Comparison of ENCODE assay signal across 27 cellular contexts in the genomic region with DNA sequence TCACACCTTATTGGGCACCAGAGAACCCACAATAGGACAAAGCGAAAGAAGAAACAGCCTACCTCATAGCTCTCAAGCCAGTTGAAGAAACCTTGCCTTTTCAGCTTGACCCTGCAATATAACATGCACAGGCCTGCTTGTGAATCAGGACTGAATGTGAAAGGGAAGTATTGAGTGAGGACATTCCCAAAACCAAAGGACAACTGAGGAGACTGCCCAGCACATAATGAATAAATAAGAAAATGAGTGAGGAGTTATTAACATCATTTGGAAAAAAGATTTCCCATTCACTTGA. TPM values are rescaled to one million over a fixed set of nuclear protein-coding genes. Genes with fewer than 3 reads are reported as not detected.
DNase-seq lines count a peak whose midpoint lies in the region; ATAC-seq, FAIRE-seq and TF ChIP-seq lines count a peak whose summit lies in the region.
"Had no signal": no experiment of that assay in that cellular context is flagged by ENCODE, and none has a peak within 500 bp of the region (broad histone marks: within the 10 kb centered on the region; RNA-seq: fewer than 3 reads in every experiment).

No MANE protein-coding gene starts in this region.

- no peaks in the 10 kb centered on the region for H3K4me1 ChIP-seq in BLaER1
- H3K4me1 ChIP-seq in K562 (replicated peaks in 1 of 2; ENCODE audit: control insufficient read depth in 2 of 2, insufficient read depth in 2 of 2, low read length in 2 of 2) = peaks cover 0 to 10% of the 10 kb centered on the region in 2 experiments; a peak in 1 of 5 replicates
- no peaks in the 10 kb centered on the region for H3K4me1 ChIP-seq in naive thymus-derived CD4-positive, alpha-beta T cell (ENCODE audit: control insufficient read depth in 2 of 2, insufficient read depth in 2 of 2, low read length in 2 of 2)
- H3K4me1 ChIP-seq: SJCRH30 had no signal

- H3K27ac ChIP-seq in BLaER1 (no peak overlapping the region), K562 (ENCODE audit: extremely low read depth, low read depth, low read length) (no peak overlapping the region)
- no peak overlapping the region for H3K27ac ChIP-seq in naive thymus-derived CD4-positive, alpha-beta T cell (ENCODE audit: low read depth, low read length)
- H3K27ac ChIP-seq: C4-2B, GM23248, SJCRH30 had no signal

- H3K9me3 Mint-ChIP-seq in Calu3 (ENCODE audit: low read depth, unreplicated experiment) = peaks cover 42% of the 10 kb centered on the region
- peaks cover 7 to 99% (median 83%) of the 10 kb centered on the region in 11 donors for H3K9me3 Mint-ChIP-seq in naive thymus-derived CD4-positive, alpha-beta T cell
- H3K9me3 Mint-ChIP-seq in activated CD8-positive, alpha-beta T cell treated with anti-CD3 and anti-CD28 coated beads for 36 hours = peaks cover 79% of the 10 kb centered on the region

- TF ChIP-seq POLR2A in K562 (conservative IDR thresholded peaks at IDR 0.05) = no peak

- H3K36me3 ChIP-seq in BLaER1 (peaks cover 74% of the 10 kb centered on the region), K562 (ENCODE audit: control insufficient read depth, insufficient read depth, low read length) (peaks cover 57% of the 10 kb centered on the region)
- peaks cover 36 to 52% (median 38%) of the 10 kb centered on the region in 3 experiments for H3K36me3 ChIP-seq in naive thymus-derived CD4-positive, alpha-beta T cell (ENCODE audit: control insufficient read depth in 2 of 3, insufficient read depth in 3 of 3, low read length in 3 of 3)

- CTCF ChIA-PET in Calu3 (lab: Charles Lee) (no interaction called here), K562 (lab: Yijun Ruan, JAX; ENCODE audit: low intra/inter-chr PET ratio) (no interaction called here)
- CTCF ChIA-PET in naive thymus-derived CD4-positive, alpha-beta T cell (lab: Charles Lee) = no interaction called here
- CTCF ChIA-PET in activated CD8-positive, alpha-beta T cell treated with anti-CD3 and anti-CD28 coated beads for 36 hours (lab: Charles Lee) = interaction anchor here (1.6 kb wide), 1 partner anchor 8 kb away, joined by 4 read pairs; no protein-coding TSS in a partner anchor

- DNase-seq in Calu3 (no peak), K562 (ENCODE audit: extremely low read depth in 1 of 4, low spot score in 3 of 4) (no peak), COLO668 (lab: John Stamatoyannopoulos, UW; ENCODE audit: unreplicated experiment) (no peak)
- no peak for DNase-seq in naive thymus-derived CD4-positive, alpha-beta T cell
- DNase-seq in activated effector memory CD4-positive, alpha-beta T cell treated with Interleukin-2 at 50 U/mL for 16 hours = no peak
- DNase-seq in activated CD8-positive, alpha-beta T cell treated with anti-CD3 and anti-CD28 coated beads for 36 hours = no peak
- DNase-seq: AML-193; DMS53; H7; Kasumi-1; NCI-H1105; NCI-H2029; NCI-H446; NCI-H524 treated with DMSO at 0.1 percent for 48 hours; NCI-H774; NK-92 treated with Interleukin-12 subunit alpha and Interleukin-12 subunit beta, amount 100 ng/mL, for 24 hours; PC-3; SJCRH30 had no signal

- H3K9me3 ChIP-seq in BLaER1 (peaks cover 100% of the 10 kb centered on the region), K562 (replicated peaks; ENCODE audit: control insufficient read depth, insufficient read depth, low read depth, low read length) (peaks cover 30% of the 10 kb centered on the region)
- H3K9me3 ChIP-seq in naive thymus-derived CD4-positive, alpha-beta T cell (ENCODE audit: control insufficient read depth in 2 of 3, low read length in 3 of 3) = peaks cover 36 to 100% (median 62%) of the 10 kb centered on the region in 3 experiments

- H3K4me3 Mint-ChIP-seq in Calu3 (ENCODE audit: low read depth, unreplicated experiment) = no peak overlapping the region
- H3K4me3 Mint-ChIP-seq in naive thymus-derived CD4-positive, alpha-beta T cell = no peak overlapping the region
- H3K4me3 Mint-ChIP-seq in activated CD8-positive, alpha-beta T cell treated with anti-CD3 and anti-CD28 coated beads for 36 hours = no peak overlapping the region

- intact Hi-C loops in Calu3 (cut with micrococcal nuclease; ENCODE audit: unreplicated experiment) (no loop called here), K562 (cut with micrococcal nuclease) (no loop called here)
- intact Hi-C loops in naive thymus-derived CD4-positive, alpha-beta T cell (cut with micrococcal nuclease) = no loop called here
- intact Hi-C loops in activated CD8-positive, alpha-beta T cell treated with anti-CD3 and anti-CD28 coated beads for 36 hours (cut with micrococcal nuclease) = no loop called here

- in situ Hi-C loops in K562 (cut with MboI) = no loop called here

- TSS peak; percentile 47 for BruUV-seq in Calu3 (replicated peaks; lab: Mats Ljungman, UMichigan)
- no TSS peak for BruUV-seq in K562 (replicated peaks; lab: Mats Ljungman, UMichigan)

- no peaks in the 10 kb centered on the region for H3K9me1 ChIP-seq in K562 (ENCODE audit: control insufficient read depth, insufficient read depth, low read length)

- H4K20me1 ChIP-seq in BLaER1 (no peaks in the 10 kb centered on the region), K562 (replicated peaks; ENCODE audit: control insufficient read depth, insufficient read depth, low read length) (no peaks in the 10 kb centered on the region)

- H3K79me2 ChIP-seq in K562 (ENCODE audit: control insufficient read depth, insufficient read depth, low read length) = no peaks in the 10 kb centered on the region

- TF ChIP-seq CTCF in Calu3 (IDR thresholded peaks at IDR 0.05; ENCODE audit: unreplicated experiment) (no peak), K562 (IDR thresholded peaks at IDR 0.05 in 2 of 3, conservative IDR thresholded peaks at IDR 0.05 in 1 of 3; ENCODE audit: insufficient read depth in 2 of 3, low read depth in 1 of 3, low read length in 3 of 3) (no peak)
- TF ChIP-seq CTCF in activated CD8-positive, alpha-beta T cell treated with anti-CD3 and anti-CD28 coated beads for 36 hours (IDR thresholded peaks at IDR 0.05) = no peak

- no peaks in the 10 kb centered on the region for H3K27me3 Mint-ChIP-seq in Calu3 (ENCODE audit: unreplicated experiment)
- H3K27me3 Mint-ChIP-seq in naive thymus-derived CD4-positive, alpha-beta T cell = no peaks in the 10 kb centered on the region
- no peaks in the 10 kb centered on the region for H3K27me3 Mint-ChIP-seq in activated CD8-positive, alpha-beta T cell treated with anti-CD3 and anti-CD28 coated beads for 36 hours

- WGBS in K562 (ENCODE audit: insufficient coverage, low coverage, missing lambda C conversion rate) = 93% methylated on average over 1 of the region's 1 CpG

- peaks cover 54% of the 10 kb centered on the region for H3K36me3 Mint-ChIP-seq in Calu3 (ENCODE audit: insufficient read depth, unreplicated experiment)
- peaks cover 40 to 71% (median 64%) of the 10 kb centered on the region in 5 donors for H3K36me3 Mint-ChIP-seq in naive thymus-derived CD4-positive, alpha-beta T cell
- H3K36me3 Mint-ChIP-seq in activated CD8-positive, alpha-beta T cell treated with anti-CD3 and anti-CD28 coated beads for 36 hours (ENCODE audit: low read depth) = peaks cover 68% of the 10 kb centered on the region

- no peak for TF ChIP-seq RAD21 in K562 (CRISPR knock-in tag; conservative IDR thresholded peaks at IDR 0.05 in 1 of 2, IDR thresholded peaks at IDR 0.05 in 1 of 2)

- H3K9ac ChIP-seq in BLaER1 = no peak overlapping the region
- no peak overlapping the region for H3K9ac ChIP-seq in K562 (ENCODE audit: insufficient read depth in 1 of 2, low read depth in 2 of 2, low read length in 2 of 2)
- H3K9ac ChIP-seq: GM23248 had no signal

- H3K27ac Mint-ChIP-seq in Calu3 (ENCODE audit: unreplicated experiment) = no peak overlapping the region
- H3K27ac Mint-ChIP-seq in naive thymus-derived CD4-positive, alpha-beta T cell = no peak overlapping the region
- no peak overlapping the region for H3K27ac Mint-ChIP-seq in activated CD8-positive, alpha-beta T cell treated with anti-CD3 and anti-CD28 coated beads for 36 hours

- no peaks in the 10 kb centered on the region for H3K4me1 Mint-ChIP-seq in Calu3 (ENCODE audit: low read depth, unreplicated experiment)
- H3K4me1 Mint-ChIP-seq in naive thymus-derived CD4-positive, alpha-beta T cell = peaks cover 0 to 3% (median 0%) of the 10 kb centered on the region in 7 donors
- H3K4me1 Mint-ChIP-seq in activated CD8-positive, alpha-beta T cell treated with anti-CD3 and anti-CD28 coated beads for 36 hours (ENCODE audit: low read depth) = no peaks in the 10 kb centered on the region

- FAIRE-seq in K562 (lab: Jason Lieb, UNC) = no peak
- FAIRE-seq: A204.1, G401.6, HepG2 had no signal

- TF ChIP-seq EP300 in K562 (IDR thresholded peaks at IDR 0.05; ENCODE audit: low read length) = no peak

- no peak; the same call in 2 of the 3 replicates for ATAC-seq in K562
- no peak for ATAC-seq in naive thymus-derived CD4-positive, alpha-beta T cell
- ATAC-seq in HG03565 (IDR thresholded peaks at IDR 0.05; ENCODE audit: unreplicated experiment) = no peak
- ATAC-seq in activated CD8-positive, alpha-beta T cell treated with anti-CD3 and anti-CD28 coated beads for 36 hours = no peak
- ATAC-seq: HepG2, PC-3, Right ventricle myocardium inferior, SK-N-SH treated with all-trans-retinoic acid at 6 μM for 48 hours had no signal

- H3K27me3 ChIP-seq in BLaER1 (no peaks in the 10 kb centered on the region; the same call in 1 of the 2 replicates), K562 (ENCODE audit: control insufficient read depth in 2 of 2, insufficient read depth in 2 of 2, low read length in 2 of 2) (no peaks in the 10 kb centered on the region)
- H3K27me3 ChIP-seq in naive thymus-derived CD4-positive, alpha-beta T cell (ENCODE audit: control insufficient read depth in 2 of 2, insufficient read depth in 2 of 2, low read length in 2 of 2) = no peaks in the 10 kb centered on the region
- H3K27me3 ChIP-seq: SJCRH30 had no signal

- H3K4me3 ChIP-seq in BLaER1 (peak overlapping the region; percentile 42), K562 (no peak overlapping the region)
- peak overlapping the region; percentile 2 for H3K4me3 ChIP-seq in naive thymus-derived CD4-positive, alpha-beta T cell (ENCODE audit: low read length)
- H3K4me3 ChIP-seq: GM23248, SJCRH30 had no signal

- no peak overlapping the region for H3K4me2 ChIP-seq in BLaER1
- H3K4me2 ChIP-seq in K562 (ENCODE audit: insufficient read depth, low read length) = no peak overlapping the region

- POLR2A ChIA-PET in K562 (lab: Yijun Ruan, JAX) = interaction anchor here (1.4 to 2.4 kb wide), 2 partner anchors 11 kb away, joined by 4 to 11 read pairs; no protein-coding TSS in a partner anchor
- POLR2A ChIA-PET in naive thymus-derived CD4-positive, alpha-beta T cell (lab: Charles Lee) = no interaction called here
- POLR2A ChIA-PET in activated CD8-positive, alpha-beta T cell treated with anti-CD3 and anti-CD28 coated beads for 36 hours (lab: Charles Lee) = interaction anchor here (1.0 kb wide), 1 partner anchor 22 kb away, joined by 3 read pairs; no protein-coding TSS in a partner anchor

- H2AFZ ChIP-seq in K562 (ENCODE audit: low read depth, low read length) = no peak overlapping the region
- H2AFZ ChIP-seq: GM23248 had no signal

RNA-seq across cellular contexts. Expression of a gene that starts 15.7 kb away (rescaled TPM):
- total RNA-seq in Calu3 (2022) (65.3 and 68.5 TPM in 2 replicates), K562 (2014; rRNA removed) (59.0 and 64.1 TPM in 2 replicates), K562 (2014; rRNA removed; fragmentation: Illumina TruSeq; extraction: Trizol) (51.3 and 53.5 TPM in 2 replicates), K562 (2015; rRNA removed; fragmentation: Illumina TruSeq; extraction: Trizol) (37.8 and 39.4 TPM in 2 replicates), K562 (2021) (37.5 and 43.6 TPM in 2 replicates)
- 180 and 209 TPM in 2 replicates for total RNA-seq in K562 (2011; cell fraction: chromatin; rRNA removed; ENCODE audit: low replicate concordance)
- 126 and 168 TPM in 2 replicates for total RNA-seq in K562 (2011; cell fraction: nucleolus; rRNA removed)
- total RNA-seq in K562 (2011; cell fraction: nucleoplasm; rRNA removed) = 185 and 198 TPM in 2 replicates
- polyA plus RNA-seq in K562 (2011; rRNA removed) (45.6 and 53.5 TPM in 2 replicates), K562 (2014; fragmentation: Illumina TruSeq; extraction: Trizol) (32.3 and 39.3 TPM in 2 replicates), K562 (2014; fragmentation: Nextera tagmentation; extraction: Ambion mirVana) (10 to 100 TPM; 23.6 to 28.6 TPM), K562 (2014; rRNA removed) (41.4 and 53.8 TPM in 2 replicates)
- polyA plus RNA-seq in K562 (2011; cell fraction: cytosol; rRNA removed) = 58.4 and 62.6 TPM in 2 replicates
- polyA plus RNA-seq in K562 (2011; cell fraction: nucleus; rRNA removed) = 46.0 and 65.8 TPM in 2 replicates
- polyA plus RNA-seq in K562 (2012) = 35.3 and 39.5 TPM in 2 replicates
- polyA minus RNA-seq in K562 (2011; rRNA and poly(A)+ RNA removed) = 51.3 and 61.6 TPM in 2 replicates
- 20.8 and 23.3 TPM in 2 replicates for polyA minus RNA-seq in K562 (2011; cell fraction: cytosol; rRNA and poly(A)+ RNA removed)
- polyA minus RNA-seq in K562 (2011; cell fraction: nucleus; rRNA and poly(A)+ RNA removed) = 45.1 and 54.5 TPM in 2 replicates
- total RNA-seq in naive thymus-derived CD4-positive, alpha-beta T cell = 10 to 100 TPM; 19.7 to 60.7 (median 42.1) TPM
- polyA plus RNA-seq in naive thymus-derived CD4-positive, alpha-beta T cell = 10 to 100 TPM; 21.6 to 30.8 TPM
- total RNA-seq in activated CD8-positive, alpha-beta T cell treated with anti-CD3 and anti-CD28 coated beads for 36 hours = 10 to 100 TPM; 49.8 to 52.3 TPM

RNA-seq across cellular contexts. Expression of a gene that starts 30.2 kb away (rescaled TPM):
- 43.2 and 44.6 TPM in 2 replicates for total RNA-seq in Calu3 (2022)
- total RNA-seq in K562 (2011; cell fraction: chromatin; rRNA removed; ENCODE audit: low replicate concordance) = 87.2 and 99.4 TPM in 2 replicates
- 74.9 and 80.5 TPM in 2 replicates for total RNA-seq in K562 (2011; cell fraction: nucleolus; rRNA removed)
- 74.5 and 86.6 TPM in 2 replicates for total RNA-seq in K562 (2011; cell fraction: nucleoplasm; rRNA removed)
- 28.1 and 31.1 TPM in 2 replicates for total RNA-seq in K562 (2014; rRNA removed)
- total RNA-seq in K562 (2014; rRNA removed; fragmentation: Illumina TruSeq; extraction: Trizol) = 26.8 and 28.9 TPM in 2 replicates
- total RNA-seq in K562 (2015; rRNA removed; fragmentation: Illumina TruSeq; extraction: Trizol) = 21.5 and 22.1 TPM in 2 replicates
- 28.2 and 28.7 TPM in 2 replicates for total RNA-seq in K562 (2021)
- polyA plus RNA-seq in K562 (2011; rRNA removed) = 35.3 and 37.0 TPM in 2 replicates
- 22.3 and 30.4 TPM in 2 replicates for polyA plus RNA-seq in K562 (2011; cell fraction: cytosol; rRNA removed)
- polyA plus RNA-seq in K562 (2011; cell fraction: nucleus; rRNA removed) = 53.2 and 72.8 TPM in 2 replicates
- polyA plus RNA-seq in K562 (2012) = 21.8 and 36.4 TPM in 2 replicates
- 32.0 and 32.8 TPM in 2 replicates for polyA plus RNA-seq in K562 (2014; fragmentation: Illumina TruSeq; extraction: Trizol)
- polyA plus RNA-seq in K562 (2014; fragmentation: Nextera tagmentation; extraction: Ambion mirVana) = 1 to 10 TPM; 5.2 to 5.4 TPM
- polyA plus RNA-seq in K562 (2014; rRNA removed) = 31.0 and 33.6 TPM in 2 replicates
- polyA minus RNA-seq in K562 (2011; rRNA and poly(A)+ RNA removed) = 32.7 and 33.5 TPM in 2 replicates
- polyA minus RNA-seq in K562 (2011; cell fraction: cytosol; rRNA and poly(A)+ RNA removed) = 15.4 and 16.8 TPM in 2 replicates
- 34.1 and 47.1 TPM in 2 replicates for polyA minus RNA-seq in K562 (2011; cell fraction: nucleus; rRNA and poly(A)+ RNA removed)
- 10 to 100 TPM; 20.1 to 91.1 (median 52.7) TPM for total RNA-seq in naive thymus-derived CD4-positive, alpha-beta T cell
- polyA plus RNA-seq in naive thymus-derived CD4-positive, alpha-beta T cell = 10 to 100 TPM; 41.7 to 53.9 TPM
- 10 to 100 TPM; 24.0 to 25.9 TPM for total RNA-seq in activated CD8-positive, alpha-beta T cell treated with anti-CD3 and anti-CD28 coated beads for 36 hours
